20 cellular contexts compared by ENCODE assay signal in the genomic region with DNA sequence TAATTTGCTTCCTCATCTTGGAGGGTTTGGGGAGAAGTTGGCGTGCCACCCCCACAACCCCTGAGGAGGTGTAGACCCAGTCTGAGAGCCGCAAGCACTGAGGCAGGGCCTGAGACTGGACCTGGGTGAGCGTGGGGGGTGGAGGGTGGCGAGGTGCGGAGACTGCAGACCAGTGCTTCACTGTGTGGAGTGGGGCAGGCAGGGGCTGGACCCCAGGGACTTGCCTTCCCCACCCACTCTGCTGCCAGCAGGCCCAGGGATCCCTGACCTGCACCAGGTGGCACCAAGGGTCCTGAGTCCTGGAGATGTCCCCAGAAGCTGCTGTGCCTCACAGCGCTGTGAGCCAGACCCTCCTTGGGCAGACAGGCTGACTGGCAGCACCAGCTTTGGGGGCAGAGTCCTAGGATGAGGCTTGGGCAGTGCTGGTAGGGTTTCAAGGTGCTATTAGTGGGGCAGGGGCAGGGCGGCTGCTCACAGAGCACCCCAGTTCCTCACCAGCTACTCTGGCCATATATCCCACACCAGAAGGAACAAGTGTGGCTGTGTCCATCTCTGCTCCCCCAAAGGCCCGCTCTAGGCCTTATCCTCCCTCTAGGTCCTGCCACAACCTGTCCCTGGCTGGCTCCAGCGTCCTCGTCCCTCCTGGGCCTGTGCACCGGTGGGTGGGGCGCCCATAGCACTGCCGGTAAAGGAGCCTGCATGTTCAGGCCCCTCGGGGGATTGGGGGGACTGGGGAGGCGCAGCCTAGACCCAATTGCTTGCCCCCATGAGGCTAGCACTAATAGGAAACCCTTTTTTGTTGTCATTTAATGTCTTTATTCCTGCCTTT. TPM values are rescaled to one million over a fixed set of nuclear protein-coding genes. Genes with fewer than 3 reads are reported as not detected.
DNase-seq lines count a peak whose midpoint lies in the region; ATAC-seq and TF ChIP-seq lines count a peak whose summit lies in the region.
"Had no signal": no experiment of that assay in that cellular context is flagged by ENCODE, and none has a peak within 500 bp of the region (broad histone marks: within the 10 kb centered on the region; RNA-seq: fewer than 3 reads in every experiment).

No MANE protein-coding gene starts in this region.

- DNase-seq in AG08396 (ENCODE audit: low spot score) (peak; percentile 13), osteoblast (ENCODE audit: insufficient read length, low spot score, missing footprints) (peak; percentile 68), type B pancreatic cell (ENCODE audit: extremely low spot score, unreplicated experiment) (no peak)
- DNase-seq: activated CD4-positive, alpha-beta T cell treated with anti-CD3 and anti-CD28 coated beads, Interleukin-2, amount 10 ng/mL, durations not matched to agents 7 days and 5 days; central memory CD4-positive, alpha-beta T cell; DMS 273 treated with DMSO at 0.1 percent for 48 hours; effector memory CD8-positive, alpha-beta T cell; GF-D8; NCI-H1417; stimulated activated CD4-positive, alpha-beta T cell treated with anti-CD3 and anti-CD28 coated beads, Interleukin-1b, Interleukin-23, amount 100 ng/mL, for 48 hours; SW 1271 had no signal

- H2AFZ ChIP-seq in osteoblast (ENCODE audit: low read length) = no peak overlapping the region

- peaks cover 1% of the 10 kb centered on the region for H3K9me3 Mint-ChIP-seq in type B pancreatic cell
- H3K9me3 Mint-ChIP-seq: activated CD4-positive, alpha-beta T cell treated with anti-CD3 and anti-CD28 coated beads, Interleukin-2, amount 10 ng/mL, durations not matched to agents 7 days and 5 days; effector memory CD8-positive, alpha-beta T cell had no signal

- ATAC-seq in GM21515 (IDR thresholded peaks at IDR 0.05; ENCODE audit: unreplicated experiment) (no peak), GM18861 (IDR thresholded peaks at IDR 0.05; ENCODE audit: unreplicated experiment) (no peak)
- ATAC-seq: effector memory CD8-positive, alpha-beta T cell; HCT116 had no signal

- no peaks in the 10 kb centered on the region for H3K36me3 Mint-ChIP-seq in type B pancreatic cell

- H3K4me3 ChIP-seq in BLaER1 treated with 17β-estradiol and CSF1 and Interleukin-3, amounts not matched to agents 10 nM and 100 nM = peak overlapping the region in 4 of 10 experiments; percentile 18 to 36 (median 31); a peak in 4 of 20 replicates
- H3K4me3 ChIP-seq in osteoblast (ENCODE audit: insufficient read depth, low read length) = no peak overlapping the region

- no peaks in the 10 kb centered on the region for H3K4me1 Mint-ChIP-seq in type B pancreatic cell (ENCODE audit: unreplicated experiment)
- H3K4me1 Mint-ChIP-seq: activated CD4-positive, alpha-beta T cell treated with anti-CD3 and anti-CD28 coated beads, Interleukin-2, amount 10 ng/mL, durations not matched to agents 7 days and 5 days had no signal

- H3K36me3 ChIP-seq in BLaER1 treated with 17β-estradiol and CSF1 and Interleukin-3, amounts not matched to agents 10 nM and 100 nM = peaks cover 0 to 30% (median 17%) of the 10 kb centered on the region in 11 experiments; a peak in 19 of 22 replicates
- peaks cover 8% of the 10 kb centered on the region for H3K36me3 ChIP-seq in osteoblast (ENCODE audit: insufficient read depth, low read length)

- H3K9me3 ChIP-seq in BLaER1 treated with 17β-estradiol and CSF1 and Interleukin-3, amounts not matched to agents 10 nM and 100 nM (replicated peaks in 1 of 11) = peaks cover 0 to 2% (median 0%) of the 10 kb centered on the region in 11 experiments; a peak in 2 of 22 replicates
- H3K9me3 ChIP-seq in osteoblast (ENCODE audit: low read depth, low read length) = no peaks in the 10 kb centered on the region
- H3K9me3 ChIP-seq: neutrophil had no signal

- peak overlapping the region; percentile 84 to 100 (median 96) for H3K4me2 ChIP-seq in BLaER1 treated with 17β-estradiol and CSF1 and Interleukin-3, amounts not matched to agents 10 nM and 100 nM
- no peak overlapping the region for H3K4me2 ChIP-seq in osteoblast (ENCODE audit: insufficient read depth, low read length)

- peaks cover 0 to 7% (median 0%) of the 10 kb centered on the region in 11 experiments; a peak in 3 of 22 replicates for H4K20me1 ChIP-seq in BLaER1 treated with 17β-estradiol and CSF1 and Interleukin-3, amounts not matched to agents 10 nM and 100 nM
- H4K20me1 ChIP-seq in osteoblast (ENCODE audit: insufficient read depth, low read length) = peaks cover 18% of the 10 kb centered on the region

- H3K27me3 Mint-ChIP-seq in type B pancreatic cell = no peaks in the 10 kb centered on the region
- H3K27me3 Mint-ChIP-seq: activated CD4-positive, alpha-beta T cell treated with anti-CD3 and anti-CD28 coated beads, Interleukin-2, amount 10 ng/mL, durations not matched to agents 7 days and 5 days had no signal

- H3K27me3 ChIP-seq in BLaER1 treated with 17β-estradiol and CSF1 and Interleukin-3, amounts not matched to agents 10 nM and 100 nM = no peaks in the 10 kb centered on the region
- no peaks in the 10 kb centered on the region for H3K27me3 ChIP-seq in osteoblast (ENCODE audit: insufficient read depth, low read length)
- H3K27me3 ChIP-seq: neutrophil had no signal

- H3K27ac Mint-ChIP-seq in type B pancreatic cell = no peak overlapping the region
- H3K27ac Mint-ChIP-seq: activated CD4-positive, alpha-beta T cell treated with anti-CD3 and anti-CD28 coated beads, Interleukin-2, amount 10 ng/mL, durations not matched to agents 7 days and 5 days; effector memory CD8-positive, alpha-beta T cell had no signal

- TF ChIP-seq CTCF in osteoblast (IDR thresholded peaks at IDR 0.05; ENCODE audit: extremely low read depth, low read depth, low read length) (no peak), type B pancreatic cell (conservative IDR thresholded peaks at IDR 0.05) (no peak)

- H3K79me2 ChIP-seq in osteoblast (ENCODE audit: insufficient read depth, low read length) = no peaks in the 10 kb centered on the region

- peak overlapping the region; percentile 79 to 95 (median 85) for H3K27ac ChIP-seq in BLaER1 treated with 17β-estradiol and CSF1 and Interleukin-3, amounts not matched to agents 10 nM and 100 nM
- H3K27ac ChIP-seq in cingulate gyrus (ENCODE audit: low read depth, low read length) (peak overlapping the region; percentile 40), osteoblast (ENCODE audit: low read depth, low read length) (no peak overlapping the region)
- H3K27ac ChIP-seq: neutrophil had no signal

- H3K4me3 Mint-ChIP-seq in type B pancreatic cell = no peak overlapping the region
- H3K4me3 Mint-ChIP-seq: activated CD4-positive, alpha-beta T cell treated with anti-CD3 and anti-CD28 coated beads, Interleukin-2, amount 10 ng/mL, durations not matched to agents 7 days and 5 days; effector memory CD8-positive, alpha-beta T cell had no signal

- H3K9ac ChIP-seq in BLaER1 treated with 17β-estradiol and CSF1 and Interleukin-3, amounts not matched to agents 10 nM and 100 nM = peak overlapping the region; percentile 62 to 87 (median 74); a peak in 19 of 22 replicates

- H3K4me1 ChIP-seq in BLaER1 treated with 17β-estradiol and CSF1 and Interleukin-3, amounts not matched to agents 10 nM and 100 nM = peaks cover 52 to 74% (median 64%) of the 10 kb centered on the region in 10 experiments
- peaks cover 1% of the 10 kb centered on the region for H3K4me1 ChIP-seq in osteoblast (ENCODE audit: insufficient read depth, low read length)

RNA-seq across cellular contexts. Expression of gene ZBTB47, which starts 11.8 kb away (rescaled TPM):
- total RNA-seq in osteoblast (39.2 and 41.3 TPM in 2 replicates), type B pancreatic cell (ENCODE audit: low replicate concordance) (8.1 and 9.0 TPM in 2 replicates)

RNA-seq across cellular contexts. Expression of gene KLHL40, which starts 20.1 kb away (rescaled TPM):
- not detected in 2 replicates for total RNA-seq in osteoblast
- 0.12 TPM in 1 of 2 replicates, not detected in the other for total RNA-seq in type B pancreatic cell (ENCODE audit: low replicate concordance)
- total RNA-seq: activated CD4-positive, alpha-beta T cell treated with anti-CD3 and anti-CD28 coated beads, Interleukin-2, amount 10 ng/mL, durations not matched to agents 7 days and 5 days; mononuclear cell; RPMI7951 had no signal

RNA-seq across cellular contexts. Expression of gene HHATL, which starts 37.3 kb away (rescaled TPM):
- total RNA-seq in osteoblast (not detected in 2 replicates), type B pancreatic cell (ENCODE audit: low replicate concordance) (not detected in 2 replicates)
- total RNA-seq: activated CD4-positive, alpha-beta T cell treated with anti-CD3 and anti-CD28 coated beads, Interleukin-2, amount 10 ng/mL, durations not matched to agents 7 days and 5 days; mononuclear cell; RPMI7951; sciatic nerve had no signal
